Comparison of ENCODE assay signal across 23 cellular contexts in the genomic region with DNA sequence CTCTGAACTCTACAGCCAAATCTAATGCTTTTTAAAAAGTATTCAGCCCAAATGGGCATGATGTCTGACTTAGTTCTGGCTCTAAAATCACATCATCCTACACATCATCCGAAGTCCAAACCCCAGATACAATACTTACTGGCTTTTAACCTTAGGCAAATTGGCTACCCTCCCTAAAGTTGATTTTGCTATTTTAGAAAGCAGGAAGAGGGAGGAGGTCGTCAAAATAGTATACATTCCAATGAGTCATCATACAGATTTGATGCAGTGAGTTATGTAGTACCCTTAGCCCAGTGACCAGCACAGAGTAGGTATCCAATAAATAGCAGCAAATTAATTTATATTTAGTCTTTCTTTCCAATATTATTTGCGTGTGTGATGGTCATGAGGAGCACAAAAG.
DNase-seq lines count a peak whose midpoint lies in the region; ATAC-seq, FAIRE-seq and TF ChIP-seq lines count a peak whose summit lies in the region.
"Had no signal": no experiment of that assay in that cellular context is flagged by ENCODE, and none has a peak within 500 bp of the region (broad histone marks: within the 10 kb centered on the region; RNA-seq: fewer than 3 reads in every experiment).

No MANE protein-coding gene starts in this region.

- H3K27ac Mint-ChIP-seq in activated naive CD4-positive, alpha-beta T cell treated with anti-CD3 and anti-CD28 coated beads for 36 hours: no peak overlapping the region
- H3K27ac Mint-ChIP-seq: activated CD4-positive, alpha-beta T cell treated with anti-CD3 and anti-CD28 coated beads, Interleukin-2, amount 10 ng/mL, durations not matched to agents 24 days and 14 days; activated naive CD4-positive, alpha-beta T cell treated with anti-CD3 and anti-CD28 coated beads, Interleukin-2, amount 50 U/mL, for 72 hours; stimulated activated memory B cell treated with anti-CD40 and anti-IgM and Interleukin-4, amounts not matched to agents 10 μg/mL and 1 μg/mL and 100 μg/mL, for 72 hours had no signal

- H3K4me2 ChIP-seq in keratinocyte (ENCODE audit: control insufficient read depth, extremely low read depth, insufficient read depth, low read depth, low read length): peak overlapping the region; percentile 47

- DNase-seq in ACHN: peak; percentile 49
- peak; percentile 56 for DNase-seq in NCI-H226
- peak; percentile 24 for DNase-seq in brain microvascular endothelial cell
- no peak for DNase-seq in keratinocyte (ENCODE audit: low read depth, low spot score)
- no peak for DNase-seq in D341Med (ENCODE audit: low spot score)
- no peak for DNase-seq in activated naive CD4-positive, alpha-beta T cell treated with anti-CD3 and anti-CD28 coated beads for 36 hours
- no peak for DNase-seq in suprapubic skin (ENCODE audit: low spot score in 2 of 2)
- DNase-seq: activated CD4-positive, alpha-beta T cell treated with anti-CD3 and anti-CD28 coated beads, Interleukin-2, amount 10 ng/mL, durations not matched to agents 24 days and 14 days; activated T-cell treated with anti-CD3 and anti-CD28 coated beads for 4 hours; GF-D8; head of caudate nucleus; KG1; NCI-H1105 treated with DMSO at 0.1 percent for 48 hours; NCI-H2171; NK-92 treated with Interleukin-12 subunit alpha and Interleukin-12 subunit beta, amount 100 ng/mL, for 24 hours; SJCRH30; spleen; T-helper 9 cell; upper lobe of left lung had no signal

- TF ChIP-seq CTCF in brain microvascular endothelial cell (IDR thresholded peaks at IDR 0.05; ENCODE audit: low read depth, low read length, missing control alignments): no peak
- no peak for TF ChIP-seq CTCF in keratinocyte (optimal IDR thresholded peaks at IDR 0.05 in 1 of 3, IDR thresholded peaks at IDR 0.05 in 1 of 3, conservative IDR thresholded peaks at IDR 0.05 in 1 of 3; ENCODE audit: extremely low read depth in 1 of 3, insufficient read depth in 2 of 3, low read length in 3 of 3)
- TF ChIP-seq CTCF in suprapubic skin (IDR thresholded peaks at IDR 0.05): no peak

- TF ChIP-seq EP300 in suprapubic skin (IDR thresholded peaks at IDR 0.05): no peak

- H3K4me1 ChIP-seq in keratinocyte (ENCODE audit: control insufficient read depth, extremely low read depth, insufficient read depth, low read length) (peaks cover 46% of the 10 kb centered on the region), suprapubic skin (no peaks in the 10 kb centered on the region)
- H3K4me1 ChIP-seq: SJCRH30, spleen, upper lobe of left lung had no signal

- no peak overlapping the region for H3K4me3 Mint-ChIP-seq in activated naive CD4-positive, alpha-beta T cell treated with anti-CD3 and anti-CD28 coated beads for 36 hours
- H3K4me3 Mint-ChIP-seq: activated CD4-positive, alpha-beta T cell treated with anti-CD3 and anti-CD28 coated beads, Interleukin-2, amount 10 ng/mL, durations not matched to agents 24 days and 14 days; stimulated activated memory B cell treated with anti-CD40 and anti-IgM and Interleukin-4, amounts not matched to agents 10 μg/mL and 1 μg/mL and 100 μg/mL, for 72 hours had no signal

- no peaks in the 10 kb centered on the region for H3K27me3 Mint-ChIP-seq in activated naive CD4-positive, alpha-beta T cell treated with anti-CD3 and anti-CD28 coated beads for 36 hours (ENCODE audit: low read depth)
- H3K27me3 Mint-ChIP-seq: activated CD4-positive, alpha-beta T cell treated with anti-CD3 and anti-CD28 coated beads, Interleukin-2, amount 10 ng/mL, durations not matched to agents 24 days and 14 days; stimulated activated memory B cell treated with anti-CD40 and anti-IgM and Interleukin-4, amounts not matched to agents 10 μg/mL and 1 μg/mL and 100 μg/mL, for 72 hours had no signal

- H3K9me3 ChIP-seq in keratinocyte (ENCODE audit: control insufficient read depth, low read depth, low read length): no peaks in the 10 kb centered on the region
- H3K9me3 ChIP-seq in suprapubic skin: no peaks in the 10 kb centered on the region
- H3K9me3 ChIP-seq: SJCRH30, upper lobe of left lung had no signal

- H3K36me3 Mint-ChIP-seq in activated naive CD4-positive, alpha-beta T cell treated with anti-CD3 and anti-CD28 coated beads for 36 hours (ENCODE audit: low read depth): no peaks in the 10 kb centered on the region
- H3K36me3 Mint-ChIP-seq: activated naive CD4-positive, alpha-beta T cell treated with anti-CD3 and anti-CD28 coated beads, Interleukin-2, amount 50 U/mL, for 72 hours; stimulated activated memory B cell treated with anti-CD40 and anti-IgM and Interleukin-4, amounts not matched to agents 10 μg/mL and 1 μg/mL and 100 μg/mL, for 72 hours had no signal

- H2AFZ ChIP-seq in keratinocyte (ENCODE audit: control insufficient read depth, low read length): no peak overlapping the region

- no peak overlapping the region for H3K9ac ChIP-seq in keratinocyte (ENCODE audit: control insufficient read depth, extremely low read depth, insufficient read depth, low read length)

- H3K9me1 ChIP-seq in keratinocyte (ENCODE audit: control insufficient read depth, extremely low read depth, insufficient read depth, low read length): no peaks in the 10 kb centered on the region

- FAIRE-seq in keratinocyte (lab: Jason Lieb, UNC): peak; percentile 82

- intact Hi-C loops in activated naive CD4-positive, alpha-beta T cell treated with anti-CD3 and anti-CD28 coated beads for 36 hours (cut with micrococcal nuclease): no loop called here

- H3K4me3 ChIP-seq in brain microvascular endothelial cell (ENCODE audit: low read depth, low read length): no peak overlapping the region
- peak overlapping the region in 1 of 3 experiments; percentile 41 for H3K4me3 ChIP-seq in keratinocyte (ENCODE audit: control insufficient read depth in 2 of 3, extremely low read depth in 1 of 3, insufficient read depth in 2 of 3, low read depth in 1 of 3, low read length in 3 of 3)
- no peak overlapping the region for H3K4me3 ChIP-seq in suprapubic skin
- H3K4me3 ChIP-seq: SJCRH30, spleen, upper lobe of left lung had no signal

- dilution Hi-C loops in keratinocyte (cut with MboI; ENCODE audit: extremely low pct_ligation_motif_present, low sequenced_read_pairs): no loop called here

- no peak for ATAC-seq in HG03354 (IDR thresholded peaks at IDR 0.05; ENCODE audit: poor library complexity, severe bottlenecking, unreplicated experiment)
- ATAC-seq: activated naive CD4-positive, alpha-beta T cell treated with anti-CD3 and anti-CD28 coated beads, Interleukin-2, amount 50 U/mL, for 72 hours; HCT116; stimulated activated memory B cell treated with anti-CD40 and anti-IgM and Interleukin-4, amounts not matched to agents 10 μg/mL and 1 μg/mL and 100 μg/mL, for 72 hours had no signal

- in situ Hi-C loops in ACHN (cut with HindIII; ENCODE audit: low pct_ligation_motif_present, low pct_unique_long_range_greater_than_20kb, low sequenced_read_pairs) (no loop called here), brain microvascular endothelial cell (cut with HindIII; ENCODE audit: low pct_ligation_motif_present, low sequenced_read_pairs) (no loop called here)

- H3K27me3 ChIP-seq in brain microvascular endothelial cell (replicated peaks): no peaks in the 10 kb centered on the region
- no peaks in the 10 kb centered on the region for H3K27me3 ChIP-seq in keratinocyte (ENCODE audit: control insufficient read depth, extremely low read depth, insufficient read depth, low read length)
- H3K27me3 ChIP-seq in suprapubic skin: no peaks in the 10 kb centered on the region
- H3K27me3 ChIP-seq: SJCRH30, spleen, upper lobe of left lung had no signal

- CTCF ChIA-PET in activated naive CD4-positive, alpha-beta T cell treated with anti-CD3 and anti-CD28 coated beads for 36 hours (lab: Charles Lee): interaction anchor here (0.6 kb wide), 1 partner anchor 1851 kb away, joined by 3 read pairs; no protein-coding TSS in a partner anchor

- peak overlapping the region; percentile 82 for H3K27ac ChIP-seq in brain microvascular endothelial cell
- H3K27ac ChIP-seq in keratinocyte (ENCODE audit: control insufficient read depth, insufficient read depth, low read length): peak overlapping the region; percentile 2
- H3K27ac ChIP-seq in suprapubic skin: no peak overlapping the region
- H3K27ac ChIP-seq: SJCRH30, spleen, upper lobe of left lung had no signal

- peaks cover 2% of the 10 kb centered on the region for H3K9me3 Mint-ChIP-seq in activated naive CD4-positive, alpha-beta T cell treated with anti-CD3 and anti-CD28 coated beads for 36 hours
- H3K9me3 Mint-ChIP-seq: stimulated activated memory B cell treated with anti-CD40 and anti-IgM and Interleukin-4, amounts not matched to agents 10 μg/mL and 1 μg/mL and 100 μg/mL, for 72 hours had no signal

- WGBS in suprapubic skin: 50% methylated on average over 3 of the region's 3 CpGs

- no peak for TF ChIP-seq POLR2A in suprapubic skin (IDR thresholded peaks at IDR 0.05)

- H3K36me3 ChIP-seq in brain microvascular endothelial cell (replicated peaks): no peaks in the 10 kb centered on the region
- no peaks in the 10 kb centered on the region for H3K36me3 ChIP-seq in keratinocyte (ENCODE audit: control insufficient read depth in 2 of 2, extremely low read depth in 1 of 2, insufficient read depth in 2 of 2, low read length in 2 of 2)
- no peaks in the 10 kb centered on the region for H3K36me3 ChIP-seq in suprapubic skin
- H3K36me3 ChIP-seq: SJCRH30, spleen, upper lobe of left lung had no signal

- no peaks in the 10 kb centered on the region for H3K4me1 Mint-ChIP-seq in activated naive CD4-positive, alpha-beta T cell treated with anti-CD3 and anti-CD28 coated beads for 36 hours (ENCODE audit: low read depth)
- H3K4me1 Mint-ChIP-seq: activated CD4-positive, alpha-beta T cell treated with anti-CD3 and anti-CD28 coated beads, Interleukin-2, amount 10 ng/mL, durations not matched to agents 24 days and 14 days; stimulated activated memory B cell treated with anti-CD40 and anti-IgM and Interleukin-4, amounts not matched to agents 10 μg/mL and 1 μg/mL and 100 μg/mL, for 72 hours had no signal

- no peaks in the 10 kb centered on the region for H3K79me2 ChIP-seq in keratinocyte (ENCODE audit: control insufficient read depth, insufficient read depth, low read length)

- H4K20me1 ChIP-seq in keratinocyte (ENCODE audit: control insufficient read depth, extremely low read depth, insufficient read depth, low read length): no peaks in the 10 kb centered on the region

Comparison
In these comparisons a context has a peak if more than half of its experiments do, and no peak if none do; other contexts are left out.
1. DNase-seq: peak in ACHN (single experiment), NCI-H226 (single experiment) and brain microvascular endothelial cell (single experiment); none in keratinocyte (single experiment), D341Med (single experiment), activated naive CD4-positive, alpha-beta T cell treated with anti-CD3 and anti-CD28 coated beads for 36 hours (single experiment) and suprapubic skin (0 of 2).